ENCODE assay signal across 9 cellular contexts in genomic region chr6:150622941-150623874, GRCh38. TPM values are rescaled to one million over a fixed set of nuclear protein-coding genes. Genes with fewer than 3 reads are reported as not detected.
DNase-seq lines count a peak whose midpoint lies in the region; ATAC-seq and TF ChIP-seq lines count a peak whose summit lies in the region.
"Had no signal": no experiment of that assay in that cellular context is flagged by ENCODE, and none has a peak within 500 bp of the region (broad histone marks: within the 10 kb centered on the region; RNA-seq: fewer than 3 reads in every experiment).

No MANE protein-coding gene starts in this region.

- H3K4me1 Mint-ChIP-seq in mesothelial cell of epicardium (peaks cover 45% of the 10 kb centered on the region), progenitor cell of endocrine pancreas (ENCODE audit: low read depth) (peaks cover 45% of the 10 kb centered on the region), neural progenitor cell (peaks cover 9% of the 10 kb centered on the region)

- H3K9me3 ChIP-seq in right cardiac atrium (ENCODE audit: control insufficient read depth, low read length) (no peaks in the 10 kb centered on the region), HAP-1 (no peaks in the 10 kb centered on the region; the same call in 1 of the 2 replicates), neural progenitor cell (ENCODE audit: low read depth) (no peaks in the 10 kb centered on the region)

- H3K9me3 Mint-ChIP-seq in mesothelial cell of epicardium (no peaks in the 10 kb centered on the region), progenitor cell of endocrine pancreas (ENCODE audit: low read depth) (peaks cover 5% of the 10 kb centered on the region), neural progenitor cell (peaks cover 27% of the 10 kb centered on the region)

- H2AFZ ChIP-seq in neural progenitor cell (replicated peaks): no peak overlapping the region

- H4K20me1 ChIP-seq in neural progenitor cell (ENCODE audit: low read depth): no peaks in the 10 kb centered on the region

- H3K27me3 Mint-ChIP-seq in mesothelial cell of epicardium (ENCODE audit: low read depth): no peaks in the 10 kb centered on the region
- H3K27me3 Mint-ChIP-seq in progenitor cell of endocrine pancreas: no peaks in the 10 kb centered on the region
- H3K27me3 Mint-ChIP-seq in neural progenitor cell (ENCODE audit: insufficient read depth, low read depth): peaks cover 3% of the 10 kb centered on the region

- no peak overlapping the region for H3K27ac ChIP-seq in right cardiac atrium (ENCODE audit: low read length)
- H3K27ac ChIP-seq in neural progenitor cell: no peak overlapping the region
- H3K27ac ChIP-seq: VCaP had no signal

- H3K27ac Mint-ChIP-seq in mesothelial cell of epicardium (peak overlapping the region; percentile 81), progenitor cell of endocrine pancreas (no peak overlapping the region), neural progenitor cell (no peak overlapping the region)

- H3K79me2 ChIP-seq in neural progenitor cell (ENCODE audit: low read depth): no peaks in the 10 kb centered on the region

- ATAC-seq in Right ventricle myocardium inferior: peak; percentile 30
- no peak for ATAC-seq in right cardiac atrium
- peak; percentile 93 for ATAC-seq in HG02970 (IDR thresholded peaks at IDR 0.05; ENCODE audit: low FRiP score, unreplicated experiment)

- H3K27me3 ChIP-seq in right cardiac atrium (ENCODE audit: control insufficient read depth, insufficient read depth) (no peaks in the 10 kb centered on the region), HAP-1 (ENCODE audit: low read depth) (no peaks in the 10 kb centered on the region), neural progenitor cell (no peaks in the 10 kb centered on the region)

- in situ Hi-C loops in HAP-1 (cut with MboI; ENCODE audit: low sequenced_read_pairs): no loop called here

- intact Hi-C loops in Right ventricle myocardium inferior (cut with DNase I) (loop anchor here (5.0 kb wide), 1 partner anchor 44 kb away; no protein-coding TSS in a partner anchor), right cardiac atrium (cut with DNase I) (no loop called here)

- H3K9ac ChIP-seq in neural progenitor cell: no peak overlapping the region

- peaks cover 13% of the 10 kb centered on the region for H3K4me1 ChIP-seq in right cardiac atrium (ENCODE audit: control insufficient read depth, insufficient read depth, low read length)
- H3K4me1 ChIP-seq in HAP-1: no peaks in the 10 kb centered on the region
- H3K4me1 ChIP-seq in neural progenitor cell: peaks cover 6% of the 10 kb centered on the region

- no peak overlapping the region for H3K4me2 ChIP-seq in neural progenitor cell

- H3K36me3 ChIP-seq in HAP-1 (replicated peaks) (no peaks in the 10 kb centered on the region), neural progenitor cell (no peaks in the 10 kb centered on the region)

- TF ChIP-seq CTCF in mesothelial cell of epicardium (IDR thresholded peaks at IDR 0.05; ENCODE audit: unreplicated experiment) (no peak), progenitor cell of endocrine pancreas (IDR thresholded peaks at IDR 0.05; ENCODE audit: unreplicated experiment) (no peak), neural progenitor cell (IDR thresholded peaks at IDR 0.05) (no peak)

- WGBS in right cardiac atrium: 81% methylated on average over 18 of the region's 18 CpGs

- DNase-seq in Right ventricle myocardium inferior (ENCODE audit: missing footprints) (no peak), right cardiac atrium (no peak), NCI-H2171 treated with DMSO at 0.1 percent for 48 hours (lab: John Stamatoyannopoulos, UW) (peak; percentile 98), mesothelial cell of epicardium (ENCODE audit: low spot score in 2 of 2, unreplicated experiment in 2 of 2) (no peak), HAP-1 (ENCODE audit: low spot score in 2 of 2) (no peak), progenitor cell of endocrine pancreas (ENCODE audit: low spot score, unreplicated experiment) (no peak), neural progenitor cell (ENCODE audit: low spot score) (no peak)

- peaks cover 16% of the 10 kb centered on the region for H3K36me3 Mint-ChIP-seq in mesothelial cell of epicardium
- peaks cover 14% of the 10 kb centered on the region for H3K36me3 Mint-ChIP-seq in progenitor cell of endocrine pancreas (ENCODE audit: insufficient read depth)
- H3K36me3 Mint-ChIP-seq in neural progenitor cell: peaks cover 41% of the 10 kb centered on the region

- no peaks in the 10 kb centered on the region for H3F3A ChIP-seq in neural progenitor cell (ENCODE audit: low read depth)

- H3K4me3 Mint-ChIP-seq in mesothelial cell of epicardium: no peak overlapping the region
- H3K4me3 Mint-ChIP-seq in progenitor cell of endocrine pancreas (ENCODE audit: low read depth): no peak overlapping the region
- no peak overlapping the region for H3K4me3 Mint-ChIP-seq in neural progenitor cell

- H3K4me3 ChIP-seq in right cardiac atrium (ENCODE audit: low read length) (no peak overlapping the region), HAP-1 (no peak overlapping the region), neural progenitor cell (no peak overlapping the region)

RNA-seq across cellular contexts. Expression of gene PLEKHG1, which starts 23.5 kb away (rescaled TPM):
- total RNA-seq in Right ventricle myocardium inferior: 10.2 TPM
- total RNA-seq in right cardiac atrium: 10 to 100 TPM in 1 of 4 donors, 1 to 10 TPM in 3; 6.9 to 17.6 (median 7.4) TPM
- 2.2 TPM for polyA plus RNA-seq in right cardiac atrium
- 65.7 to 69.4 TPM (median 69.3 TPM) in 3 replicates for total RNA-seq in mesothelial cell of epicardium
- 38.8 and 42.2 TPM in 2 replicates for total RNA-seq in progenitor cell of endocrine pancreas
- total RNA-seq in neural progenitor cell (ENCODE audit: low replicate concordance): 4.6 and 4.7 TPM in 2 replicates

Comparison
In these comparisons a context has a peak if more than half of its experiments do, and no peak if none do; other contexts are left out.
1. ATAC-seq: peak in Right ventricle myocardium inferior (single experiment) and HG02970 (single experiment); none in right cardiac atrium (0 of 2).